1 cellular context compared by ENCODE assay signal in the genomic region with DNA sequence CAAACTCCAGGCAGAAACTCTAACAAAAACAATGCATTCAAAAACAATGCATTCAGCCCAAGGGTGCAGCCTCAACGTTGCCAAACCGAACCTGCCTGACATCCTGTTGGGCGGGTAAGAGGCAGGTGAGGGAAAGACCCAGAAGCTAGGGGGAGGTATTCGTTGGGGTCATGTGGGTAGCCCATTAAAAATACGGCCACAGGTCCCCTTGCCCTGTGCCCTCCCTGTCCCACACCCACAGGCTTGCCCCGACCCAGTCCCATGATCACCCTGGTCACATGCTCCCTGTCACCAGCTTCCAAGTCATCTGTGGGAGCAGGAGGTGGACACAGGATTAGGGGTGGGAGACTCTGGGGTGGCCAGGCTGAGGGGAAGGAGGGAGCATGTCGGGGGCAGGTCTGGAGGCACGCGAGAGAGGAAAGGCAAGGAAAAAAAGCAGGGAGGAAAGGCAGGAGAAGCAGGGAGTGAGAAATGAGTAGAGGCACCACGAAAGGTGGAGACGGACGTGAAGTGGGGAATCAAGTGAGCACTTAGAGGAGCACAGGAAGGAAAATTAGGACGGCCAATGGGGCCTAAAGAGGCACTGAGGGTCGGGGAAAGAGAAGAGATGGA.
TF ChIP-seq lines count a peak whose summit lies in the region.

No MANE protein-coding gene starts in this region.

TF ChIP-seq in SK-N-SH, 30 proteins besides CTCF, POLR2A, EP300 and RAD21 (continued from another document):
- TF ChIP-seq, protein P1, sequence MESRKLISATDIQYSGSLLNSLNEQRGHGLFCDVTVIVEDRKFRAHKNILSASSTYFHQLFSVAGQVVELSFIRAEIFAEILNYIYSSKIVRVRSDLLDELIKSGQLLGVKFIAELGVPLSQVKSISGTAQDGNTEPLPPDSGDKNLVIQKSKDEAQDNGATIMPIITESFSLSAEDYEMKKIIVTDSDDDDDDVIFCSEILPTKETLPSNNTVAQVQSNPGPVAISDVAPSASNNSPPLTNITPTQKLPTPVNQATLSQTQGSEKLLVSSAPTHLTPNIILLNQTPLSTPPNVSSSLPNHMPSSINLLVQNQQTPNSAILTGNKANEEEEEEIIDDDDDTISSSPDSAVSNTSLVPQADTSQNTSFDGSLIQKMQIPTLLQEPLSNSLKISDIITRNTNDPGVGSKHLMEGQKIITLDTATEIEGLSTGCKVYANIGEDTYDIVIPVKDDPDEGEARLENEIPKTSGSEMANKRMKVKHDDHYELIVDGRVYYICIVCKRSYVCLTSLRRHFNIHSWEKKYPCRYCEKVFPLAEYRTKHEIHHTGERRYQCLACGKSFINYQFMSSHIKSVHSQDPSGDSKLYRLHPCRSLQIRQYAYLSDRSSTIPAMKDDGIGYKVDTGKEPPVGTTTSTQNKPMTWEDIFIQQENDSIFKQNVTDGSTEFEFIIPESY (IDR thresholded peaks at IDR 0.05; ENCODE audit: borderline replicate concordance, low read depth): no peak
- TF ChIP-seq SMC3 (IDR thresholded peaks at IDR 0.05; ENCODE audit: low read depth, low read length): no peak
- no peak for TF ChIP-seq SIN3A (IDR thresholded peaks at IDR 0.05; ENCODE audit: borderline replicate concordance, low read depth, low read length)
- no peak for TF ChIP-seq NRF1 (IDR thresholded peaks at IDR 0.05; ENCODE audit: low read depth, low read length)
- TF ChIP-seq, protein P2, sequence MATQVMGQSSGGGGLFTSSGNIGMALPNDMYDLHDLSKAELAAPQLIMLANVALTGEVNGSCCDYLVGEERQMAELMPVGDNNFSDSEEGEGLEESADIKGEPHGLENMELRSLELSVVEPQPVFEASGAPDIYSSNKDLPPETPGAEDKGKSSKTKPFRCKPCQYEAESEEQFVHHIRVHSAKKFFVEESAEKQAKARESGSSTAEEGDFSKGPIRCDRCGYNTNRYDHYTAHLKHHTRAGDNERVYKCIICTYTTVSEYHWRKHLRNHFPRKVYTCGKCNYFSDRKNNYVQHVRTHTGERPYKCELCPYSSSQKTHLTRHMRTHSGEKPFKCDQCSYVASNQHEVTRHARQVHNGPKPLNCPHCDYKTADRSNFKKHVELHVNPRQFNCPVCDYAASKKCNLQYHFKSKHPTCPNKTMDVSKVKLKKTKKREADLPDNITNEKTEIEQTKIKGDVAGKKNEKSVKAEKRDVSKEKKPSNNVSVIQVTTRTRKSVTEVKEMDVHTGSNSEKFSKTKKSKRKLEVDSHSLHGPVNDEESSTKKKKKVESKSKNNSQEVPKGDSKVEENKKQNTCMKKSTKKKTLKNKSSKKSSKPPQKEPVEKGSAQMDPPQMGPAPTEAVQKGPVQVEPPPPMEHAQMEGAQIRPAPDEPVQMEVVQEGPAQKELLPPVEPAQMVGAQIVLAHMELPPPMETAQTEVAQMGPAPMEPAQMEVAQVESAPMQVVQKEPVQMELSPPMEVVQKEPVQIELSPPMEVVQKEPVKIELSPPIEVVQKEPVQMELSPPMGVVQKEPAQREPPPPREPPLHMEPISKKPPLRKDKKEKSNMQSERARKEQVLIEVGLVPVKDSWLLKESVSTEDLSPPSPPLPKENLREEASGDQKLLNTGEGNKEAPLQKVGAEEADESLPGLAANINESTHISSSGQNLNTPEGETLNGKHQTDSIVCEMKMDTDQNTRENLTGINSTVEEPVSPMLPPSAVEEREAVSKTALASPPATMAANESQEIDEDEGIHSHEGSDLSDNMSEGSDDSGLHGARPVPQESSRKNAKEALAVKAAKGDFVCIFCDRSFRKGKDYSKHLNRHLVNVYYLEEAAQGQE (IDR thresholded peaks at IDR 0.05; ENCODE audit: low read depth, low read length): no peak
- TF ChIP-seq RFX5 (IDR thresholded peaks at IDR 0.05; ENCODE audit: low read length): no peak
- no peak for TF ChIP-seq MEF2A (IDR thresholded peaks at IDR 0.05; ENCODE audit: borderline replicate concordance, low read depth)
- no peak for TF ChIP-seq TEAD4 (IDR thresholded peaks at IDR 0.05; ENCODE audit: borderline replicate concordance, insufficient read depth)
- no peak for TF ChIP-seq FOXM1 (IDR thresholded peaks at IDR 0.05; ENCODE audit: low read depth)
- TF ChIP-seq, protein P3, sequence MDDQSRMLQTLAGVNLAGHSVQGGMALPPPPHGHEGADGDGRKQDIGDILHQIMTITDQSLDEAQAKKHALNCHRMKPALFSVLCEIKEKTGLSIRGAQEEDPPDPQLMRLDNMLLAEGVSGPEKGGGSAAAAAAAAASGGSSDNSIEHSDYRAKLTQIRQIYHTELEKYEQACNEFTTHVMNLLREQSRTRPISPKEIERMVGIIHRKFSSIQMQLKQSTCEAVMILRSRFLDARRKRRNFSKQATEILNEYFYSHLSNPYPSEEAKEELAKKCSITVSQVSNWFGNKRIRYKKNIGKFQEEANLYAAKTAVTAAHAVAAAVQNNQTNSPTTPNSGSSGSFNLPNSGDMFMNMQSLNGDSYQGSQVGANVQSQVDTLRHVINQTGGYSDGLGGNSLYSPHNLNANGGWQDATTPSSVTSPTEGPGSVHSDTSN (IDR thresholded peaks at IDR 0.05): no peak
- no peak for TF ChIP-seq FOXJ3 (CRISPR knock-in tag; IDR thresholded peaks at IDR 0.05)
- no peak for TF ChIP-seq POLR2AphosphoS5 (IDR thresholded peaks at IDR 0.05; ENCODE audit: low read depth, low read length)
- no peak for TF ChIP-seq ELF1 (IDR thresholded peaks at IDR 0.05)
